ENCODE assay signal across 8 cellular contexts in genomic region chr5:132963175-132964104, GRCh38. TPM values are rescaled to one million over a fixed set of nuclear protein-coding genes. Genes with fewer than 3 reads are reported as not detected.
DNase-seq lines count a peak whose midpoint lies in the region; ATAC-seq and TF ChIP-seq lines count a peak whose summit lies in the region.

AFF4 (minus strand) TSS chr5:132963634; CDS start chr5:132937189, 26,445 bp downstream.

- under 1% methylated on average over 98 of the region's 98 CpGs for WGBS in liver

- no peak for TF ChIP-seq CTCF in BJ (IDR thresholded peaks at IDR 0.05; ENCODE audit: insufficient read depth, low read depth, low read length)
- TF ChIP-seq CTCF in liver (IDR thresholded peaks at IDR 0.05; ENCODE audit: low read depth, low read length, missing input control) = no peak

- CTCF ChIA-PET in BJ (lab: Yijun Ruan, JAX) = interaction anchor here (0.9 kb wide), 1 partner anchor 58 kb away, joined by 3 read pairs; no protein-coding TSS in a partner anchor

- peak within 1 kb of the TSS; percentile 99 to 100 for H3K27ac ChIP-seq in liver (ENCODE audit: low read depth in 1 of 2, low read length in 2 of 2)

- ATAC-seq in HG03442 (IDR thresholded peaks at IDR 0.05; ENCODE audit: unreplicated experiment) = peak; percentile 92

- POLR2A ChIA-PET in BJ (lab: Charles Lee) = no interaction called here

- peaks cover 2% of the 10 kb centered on the region for H3K36me3 ChIP-seq in BJ (ENCODE audit: control insufficient read depth, insufficient read depth, low read length)
- H3K36me3 ChIP-seq in liver (ENCODE audit: control insufficient read depth in 4 of 4, insufficient read depth in 3 of 4, low read depth in 1 of 4, low read length in 3 of 4) = no peaks in the 10 kb centered on the region

- DNase-seq in BJ (ENCODE audit: low read depth) (peak; percentile 71), GM19238 (ENCODE audit: insufficient read length, low spot score) (peak; percentile 89), NCI-H526 (lab: John Stamatoyannopoulos, UW) (peak; percentile 53 to 95), dermis blood vessel endothelial cell (peak; percentile 98)
- DNase-seq in activated CD4-positive, alpha-beta T cell treated with anti-CD3 and anti-CD28 coated beads, Interleukin-2, amount 50 U/mL, for 4 hours = peak; percentile 72 to 77
- DNase-seq in stimulated activated CD4-positive, alpha-beta T cell treated with anti-CD3 and anti-CD28 coated beads, Interleukin-4, amount 100 ng/mL, for 24 hours = peak; percentile 85

- no peaks in the 10 kb centered on the region for H3K9me3 ChIP-seq in liver (ENCODE audit: control insufficient read depth in 4 of 4, low read length in 3 of 4)

- H3K27me3 ChIP-seq in BJ (ENCODE audit: control insufficient read depth, insufficient read depth, low read length) = no peaks in the 10 kb centered on the region
- H3K27me3 ChIP-seq in liver (ENCODE audit: control insufficient read depth in 4 of 4, insufficient read depth in 4 of 4, low read length in 3 of 4) = no peaks in the 10 kb centered on the region

- peak within 1 kb of the TSS; percentile 98 to 100 for H3K9ac ChIP-seq in liver (ENCODE audit: low read depth in 1 of 2, low read length in 2 of 2)

- peak in 1 of 2 donors; percentile 28 for TF ChIP-seq RAD21 in liver (IDR thresholded peaks at IDR 0.05)

- H3K4me3 ChIP-seq in BJ (ENCODE audit: low read depth, low read length) (peak within 1 kb of the TSS; percentile 97), liver (ENCODE audit: low read depth in 1 of 3, low read length in 3 of 3) (peak within 1 kb of the TSS; percentile 72 to 95 (median 91))

- H3K4me1 ChIP-seq in liver (ENCODE audit: control insufficient read depth in 4 of 4, insufficient read depth in 4 of 4, low read length in 3 of 4) = peaks cover 11 to 20% (median 12%) of the 10 kb centered on the region in 4 donors

TF ChIP-seq in liver, 16 proteins besides CTCF, POLR2A, EP300 and RAD21:
- TF ChIP-seq MAX (IDR thresholded peaks at IDR 0.05) (peak; percentile 6), RXRA (IDR thresholded peaks at IDR 0.05) (peak in 1 of 2 donors; percentile 14), YY1 (IDR thresholded peaks at IDR 0.05) (peak; percentile 57), HNF4G (IDR thresholded peaks at IDR 0.05) (no peak), FOXA1 (IDR thresholded peaks at IDR 0.05) (peak; percentile 43), GABPA (IDR thresholded peaks at IDR 0.05 in 1 of 2, conservative IDR thresholded peaks at IDR 0.05 in 1 of 2) (peak; percentile 68 to 79), NR2F2 (IDR thresholded peaks at IDR 0.05) (no peak), SP1 (IDR thresholded peaks at IDR 0.05) (peak; percentile 70), REST (IDR thresholded peaks at IDR 0.05) (peak; percentile 75), EGR1 (IDR thresholded peaks at IDR 0.05; ENCODE audit: low read depth in 2 of 2) (peak; percentile 75 to 86)

RNA-seq across cellular contexts. Expression of gene AFF4, which starts in this region (rescaled TPM):
- polyA plus RNA-seq in BJ (2011; rRNA removed) = 42.5 and 44.2 TPM in 2 replicates
- polyA minus RNA-seq in BJ (2011; rRNA and poly(A)+ RNA removed) = 70.3 and 78.1 TPM in 2 replicates
- total RNA-seq in dermis blood vessel endothelial cell = 29.1 and 41.8 TPM in 2 replicates
- total RNA-seq in liver = 10 to 100 TPM; 16.8 to 19.1 TPM
- polyA plus RNA-seq in liver = 10 to 100 TPM in 1 of 2 donors, 1 to 10 TPM in 1; 5.5 to 17.0 TPM

Comparison
In these comparisons a context has a peak if more than half of its experiments do, and no peak if none do; other contexts are left out.
1. Peak in every context shown above with its lines: DNase-seq, ATAC-seq, H3K4me3 ChIP-seq and H3K27ac ChIP-seq.